Comparison of ENCODE assay signal across 1 cellular context in the genomic region with DNA sequence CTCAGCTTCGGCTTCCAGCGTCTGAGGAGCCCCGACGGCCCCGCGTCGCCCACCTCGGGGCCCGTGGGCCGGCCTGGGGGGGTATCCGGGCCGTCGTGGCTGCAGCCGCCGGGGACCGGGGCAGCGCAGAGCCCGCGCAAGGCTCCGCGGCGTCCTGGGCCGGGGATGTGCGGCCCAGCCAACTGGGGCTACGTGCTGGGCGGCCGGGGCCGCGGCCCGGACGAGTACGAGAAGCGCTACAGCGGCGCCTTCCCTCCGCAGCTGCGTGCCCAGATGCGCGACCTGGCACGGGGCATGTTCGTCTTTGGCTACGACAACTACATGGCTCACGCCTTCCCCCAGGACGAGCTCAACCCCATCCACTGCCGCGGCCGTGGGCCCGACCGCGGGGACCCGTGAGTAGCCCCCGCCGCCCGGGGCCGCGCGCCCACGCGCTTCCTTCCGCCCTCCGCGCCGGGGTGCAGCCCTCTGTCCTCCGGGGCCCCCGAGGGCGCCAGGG.
TF ChIP-seq lines count a peak whose summit lies in the region.

No MANE protein-coding gene starts in this region.

TF ChIP-seq in GM12878, 131 proteins besides CTCF, POLR2A, EP300 and RAD21 (continues in another document):
- TF ChIP-seq, protein P1, sequence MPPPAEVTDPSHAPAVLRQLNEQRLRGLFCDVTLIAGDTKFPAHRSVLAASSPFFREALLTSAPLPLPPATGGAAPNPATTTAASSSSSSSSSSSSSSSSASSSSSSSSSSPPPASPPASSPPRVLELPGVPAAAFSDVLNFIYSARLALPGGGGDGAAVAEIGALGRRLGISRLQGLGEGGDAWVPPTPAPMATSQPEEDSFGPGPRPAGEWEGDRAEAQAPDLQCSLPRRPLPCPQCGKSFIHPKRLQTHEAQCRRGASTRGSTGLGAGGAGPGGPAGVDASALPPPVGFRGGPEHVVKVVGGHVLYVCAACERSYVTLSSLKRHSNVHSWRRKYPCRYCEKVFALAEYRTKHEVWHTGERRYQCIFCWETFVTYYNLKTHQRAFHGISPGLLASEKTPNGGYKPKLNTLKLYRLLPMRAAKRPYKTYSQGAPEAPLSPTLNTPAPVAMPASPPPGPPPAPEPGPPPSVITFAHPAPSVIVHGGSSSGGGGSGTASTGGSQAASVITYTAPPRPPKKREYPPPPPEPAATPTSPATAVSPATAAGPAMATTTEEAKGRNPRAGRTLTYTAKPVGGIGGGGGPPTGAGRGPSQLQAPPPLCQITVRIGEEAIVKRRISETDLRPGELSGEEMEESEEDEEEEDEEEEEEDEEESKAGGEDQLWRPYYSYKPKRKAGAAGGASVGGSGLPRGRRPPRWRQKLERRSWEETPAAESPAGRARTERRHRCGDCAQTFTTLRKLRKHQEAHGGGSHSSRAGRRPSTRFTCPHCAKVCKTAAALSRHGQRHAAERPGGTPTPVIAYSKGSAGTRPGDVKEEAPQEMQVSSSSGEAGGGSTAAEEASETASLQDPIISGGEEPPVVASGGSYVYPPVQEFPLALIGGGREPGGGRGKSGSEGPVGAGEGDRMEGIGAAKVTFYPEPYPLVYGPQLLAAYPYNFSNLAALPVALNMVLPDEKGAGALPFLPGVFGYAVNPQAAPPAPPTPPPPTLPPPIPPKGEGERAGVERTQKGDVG (CRISPR knock-in tag; IDR thresholded peaks at IDR 0.05), result no peak
- no peak for TF ChIP-seq HDAC6 (IDR thresholded peaks at IDR 0.05; ENCODE audit: unreplicated experiment)
- TF ChIP-seq LARP7 (IDR thresholded peaks at IDR 0.05), result peak; percentile 91
- TF ChIP-seq, protein P2, sequence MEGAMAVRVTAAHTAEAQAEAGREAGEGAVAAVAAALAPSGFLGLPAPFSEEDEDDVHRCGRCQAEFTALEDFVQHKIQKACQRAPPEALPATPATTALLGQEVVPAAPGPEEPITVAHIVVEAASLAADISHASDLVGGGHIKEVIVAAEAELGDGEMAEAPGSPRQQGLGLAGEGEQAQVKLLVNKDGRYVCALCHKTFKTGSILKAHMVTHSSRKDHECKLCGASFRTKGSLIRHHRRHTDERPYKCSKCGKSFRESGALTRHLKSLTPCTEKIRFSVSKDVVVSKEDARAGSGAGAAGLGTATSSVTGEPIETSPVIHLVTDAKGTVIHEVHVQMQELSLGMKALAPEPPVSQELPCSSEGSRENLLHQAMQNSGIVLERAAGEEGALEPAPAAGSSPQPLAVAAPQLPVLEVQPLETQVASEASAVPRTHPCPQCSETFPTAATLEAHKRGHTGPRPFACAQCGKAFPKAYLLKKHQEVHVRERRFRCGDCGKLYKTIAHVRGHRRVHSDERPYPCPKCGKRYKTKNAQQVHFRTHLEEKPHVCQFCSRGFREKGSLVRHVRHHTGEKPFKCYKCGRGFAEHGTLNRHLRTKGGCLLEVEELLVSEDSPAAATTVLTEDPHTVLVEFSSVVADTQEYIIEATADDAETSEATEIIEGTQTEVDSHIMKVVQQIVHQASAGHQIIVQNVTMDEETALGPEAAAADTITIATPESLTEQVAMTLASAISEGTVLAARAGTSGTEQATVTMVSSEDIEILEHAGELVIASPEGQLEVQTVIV (IDR thresholded peaks at IDR 0.05; ENCODE audit: borderline replicate concordance, partially characterized antibody), result no peak
- TF ChIP-seq CHD2 (IDR thresholded peaks at IDR 0.05; ENCODE audit: borderline replicate concordance, low read depth, low read length), result 0 out of 2 replicates have a peak, but pooled peaks have one; percentile 33
- TF ChIP-seq CBX3 (IDR thresholded peaks at IDR 0.05; ENCODE audit: borderline replicate concordance, low read depth), result no peak
- no peak for TF ChIP-seq NR2C2 (IDR thresholded peaks at IDR 0.05; ENCODE audit: borderline replicate concordance, control insufficient read depth, insufficient read length, low read depth)
- TF ChIP-seq, protein P3, sequence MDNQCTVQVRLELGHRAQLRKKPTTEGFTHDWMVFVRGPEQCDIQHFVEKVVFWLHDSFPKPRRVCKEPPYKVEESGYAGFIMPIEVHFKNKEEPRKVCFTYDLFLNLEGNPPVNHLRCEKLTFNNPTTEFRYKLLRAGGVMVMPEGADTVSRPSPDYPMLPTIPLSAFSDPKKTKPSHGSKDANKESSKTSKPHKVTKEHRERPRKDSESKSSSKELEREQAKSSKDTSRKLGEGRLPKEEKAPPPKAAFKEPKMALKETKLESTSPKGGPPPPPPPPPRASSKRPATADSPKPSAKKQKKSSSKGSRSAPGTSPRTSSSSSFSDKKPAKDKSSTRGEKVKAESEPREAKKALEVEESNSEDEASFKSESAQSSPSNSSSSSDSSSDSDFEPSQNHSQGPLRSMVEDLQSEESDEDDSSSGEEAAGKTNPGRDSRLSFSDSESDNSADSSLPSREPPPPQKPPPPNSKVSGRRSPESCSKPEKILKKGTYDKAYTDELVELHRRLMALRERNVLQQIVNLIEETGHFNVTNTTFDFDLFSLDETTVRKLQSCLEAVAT (IDR thresholded peaks at IDR 0.05), result no peak
- TF ChIP-seq, protein P4, sequence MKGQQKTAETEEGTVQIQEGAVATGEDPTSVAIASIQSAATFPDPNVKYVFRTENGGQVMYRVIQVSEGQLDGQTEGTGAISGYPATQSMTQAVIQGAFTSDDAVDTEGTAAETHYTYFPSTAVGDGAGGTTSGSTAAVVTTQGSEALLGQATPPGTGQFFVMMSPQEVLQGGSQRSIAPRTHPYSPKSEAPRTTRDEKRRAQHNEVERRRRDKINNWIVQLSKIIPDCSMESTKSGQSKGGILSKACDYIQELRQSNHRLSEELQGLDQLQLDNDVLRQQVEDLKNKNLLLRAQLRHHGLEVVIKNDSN (IDR thresholded peaks at IDR 0.05; ENCODE audit: borderline replicate concordance, extremely low read length, insufficient read depth, low read depth, low read length), result no peak
- TF ChIP-seq, protein P5, sequence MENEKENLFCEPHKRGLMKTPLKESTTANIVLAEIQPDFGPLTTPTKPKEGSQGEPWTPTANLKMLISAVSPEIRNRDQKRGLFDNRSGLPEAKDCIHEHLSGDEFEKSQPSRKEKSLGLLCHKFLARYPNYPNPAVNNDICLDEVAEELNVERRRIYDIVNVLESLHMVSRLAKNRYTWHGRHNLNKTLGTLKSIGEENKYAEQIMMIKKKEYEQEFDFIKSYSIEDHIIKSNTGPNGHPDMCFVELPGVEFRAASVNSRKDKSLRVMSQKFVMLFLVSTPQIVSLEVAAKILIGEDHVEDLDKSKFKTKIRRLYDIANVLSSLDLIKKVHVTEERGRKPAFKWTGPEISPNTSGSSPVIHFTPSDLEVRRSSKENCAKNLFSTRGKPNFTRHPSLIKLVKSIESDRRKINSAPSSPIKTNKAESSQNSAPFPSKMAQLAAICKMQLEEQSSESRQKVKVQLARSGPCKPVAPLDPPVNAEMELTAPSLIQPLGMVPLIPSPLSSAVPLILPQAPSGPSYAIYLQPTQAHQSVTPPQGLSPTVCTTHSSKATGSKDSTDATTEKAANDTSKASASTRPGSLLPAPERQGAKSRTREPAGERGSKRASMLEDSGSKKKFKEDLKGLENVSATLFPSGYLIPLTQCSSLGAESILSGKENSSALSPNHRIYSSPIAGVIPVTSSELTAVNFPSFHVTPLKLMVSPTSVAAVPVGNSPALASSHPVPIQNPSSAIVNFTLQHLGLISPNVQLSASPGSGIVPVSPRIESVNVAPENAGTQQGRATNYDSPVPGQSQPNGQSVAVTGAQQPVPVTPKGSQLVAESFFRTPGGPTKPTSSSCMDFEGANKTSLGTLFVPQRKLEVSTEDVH (IDR thresholded peaks at IDR 0.05; ENCODE audit: low read depth, partially characterized antibody), result no peak
- 0 out of 2 replicates have a peak, but pooled peaks have one; percentile 28 for TF ChIP-seq MAX (IDR thresholded peaks at IDR 0.05; ENCODE audit: low read depth, low read length)
- peak; percentile 54; the same call in 1 of the 2 replicates for TF ChIP-seq GABPA (IDR thresholded peaks at IDR 0.05; ENCODE audit: low read depth)
- TF ChIP-seq TCF3 (IDR thresholded peaks at IDR 0.05; ENCODE audit: borderline replicate concordance, insufficient read depth, low read depth, low read length), result 0 out of 2 replicates have a peak, but pooled peaks have one; percentile 15
- TF ChIP-seq PML (IDR thresholded peaks at IDR 0.05; ENCODE audit: low read length), result no peak
- no peak for TF ChIP-seq IKZF2 (IDR thresholded peaks at IDR 0.05)
- TF ChIP-seq ASH2L (IDR thresholded peaks at IDR 0.05; ENCODE audit: borderline replicate concordance, low read depth), result no peak
- no peak for TF ChIP-seq RAD51 (IDR thresholded peaks at IDR 0.05)
- no peak for TF ChIP-seq ZSCAN29 (IDR thresholded peaks at IDR 0.05)
- peak in 1 of 2 experiments; percentile 95; a peak in 2 of 3 replicates for TF ChIP-seq EGR1 (IDR thresholded peaks at IDR 0.05; ENCODE audit: borderline replicate concordance in 1 of 2, low read depth in 2 of 2, low read length in 2 of 2)
- TF ChIP-seq PAX5 (IDR thresholded peaks at IDR 0.05; ENCODE audit: borderline replicate concordance, low read depth, low read length), result 0 out of 2 replicates have a peak, but pooled peaks have one; percentile 37
- TF ChIP-seq ETV6 (conservative IDR thresholded peaks at IDR 0.05 in 1 of 2, IDR thresholded peaks at IDR 0.05 in 1 of 2; ENCODE audit: borderline replicate concordance in 1 of 2, low read depth in 1 of 2), result no peak
- no peak for TF ChIP-seq NFIC (IDR thresholded peaks at IDR 0.05; ENCODE audit: low read depth, low read length)
- TF ChIP-seq, protein P6, sequence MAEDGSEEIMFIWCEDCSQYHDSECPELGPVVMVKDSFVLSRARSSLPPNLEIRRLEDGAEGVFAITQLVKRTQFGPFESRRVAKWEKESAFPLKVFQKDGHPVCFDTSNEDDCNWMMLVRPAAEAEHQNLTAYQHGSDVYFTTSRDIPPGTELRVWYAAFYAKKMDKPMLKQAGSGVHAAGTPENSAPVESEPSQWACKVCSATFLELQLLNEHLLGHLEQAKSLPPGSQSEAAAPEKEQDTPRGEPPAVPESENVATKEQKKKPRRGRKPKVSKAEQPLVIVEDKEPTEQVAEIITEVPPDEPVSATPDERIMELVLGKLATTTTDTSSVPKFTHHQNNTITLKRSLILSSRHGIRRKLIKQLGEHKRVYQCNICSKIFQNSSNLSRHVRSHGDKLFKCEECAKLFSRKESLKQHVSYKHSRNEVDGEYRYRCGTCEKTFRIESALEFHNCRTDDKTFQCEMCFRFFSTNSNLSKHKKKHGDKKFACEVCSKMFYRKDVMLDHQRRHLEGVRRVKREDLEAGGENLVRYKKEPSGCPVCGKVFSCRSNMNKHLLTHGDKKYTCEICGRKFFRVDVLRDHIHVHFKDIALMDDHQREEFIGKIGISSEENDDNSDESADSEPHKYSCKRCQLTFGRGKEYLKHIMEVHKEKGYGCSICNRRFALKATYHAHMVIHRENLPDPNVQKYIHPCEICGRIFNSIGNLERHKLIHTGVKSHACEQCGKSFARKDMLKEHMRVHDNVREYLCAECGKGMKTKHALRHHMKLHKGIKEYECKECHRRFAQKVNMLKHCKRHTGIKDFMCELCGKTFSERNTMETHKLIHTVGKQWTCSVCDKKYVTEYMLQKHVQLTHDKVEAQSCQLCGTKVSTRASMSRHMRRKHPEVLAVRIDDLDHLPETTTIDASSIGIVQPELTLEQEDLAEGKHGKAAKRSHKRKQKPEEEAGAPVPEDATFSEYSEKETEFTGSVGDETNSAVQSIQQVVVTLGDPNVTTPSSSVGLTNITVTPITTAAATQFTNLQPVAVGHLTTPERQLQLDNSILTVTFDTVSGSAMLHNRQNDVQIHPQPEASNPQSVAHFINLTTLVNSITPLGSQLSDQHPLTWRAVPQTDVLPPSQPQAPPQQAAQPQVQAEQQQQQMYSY (CRISPR knock-in tag; IDR thresholded peaks at IDR 0.05), result no peak
- TF ChIP-seq SREBF2 (IDR thresholded peaks at IDR 0.05; ENCODE audit: low read length), result no peak
- peak; percentile 87 for TF ChIP-seq DPF2 (IDR thresholded peaks at IDR 0.05)
- no peak for TF ChIP-seq HDGF (IDR thresholded peaks at IDR 0.05)
- TF ChIP-seq SIN3A (IDR thresholded peaks at IDR 0.05; ENCODE audit: low read depth, low read length), result no peak
- TF ChIP-seq POLR2AphosphoS2 (IDR thresholded peaks at IDR 0.05; ENCODE audit: low read depth, low read length), result no peak
- TF ChIP-seq TAF1 (IDR thresholded peaks at IDR 0.05; ENCODE audit: borderline replicate concordance, low read depth, low read length), result peak; percentile 53; the same call in 1 of the 2 replicates
- TF ChIP-seq CHD4 (IDR thresholded peaks at IDR 0.05), result no peak
- TF ChIP-seq GATAD2B (conservative IDR thresholded peaks at IDR 0.05; ENCODE audit: low read depth), result 0 out of 2 replicates have a peak, but pooled peaks have one; percentile 85
- 0 out of 2 replicates have a peak, but pooled peaks have one; percentile 64 for TF ChIP-seq ZNF207 (IDR thresholded peaks at IDR 0.05; ENCODE audit: borderline replicate concordance)
- TF ChIP-seq, protein P7, sequence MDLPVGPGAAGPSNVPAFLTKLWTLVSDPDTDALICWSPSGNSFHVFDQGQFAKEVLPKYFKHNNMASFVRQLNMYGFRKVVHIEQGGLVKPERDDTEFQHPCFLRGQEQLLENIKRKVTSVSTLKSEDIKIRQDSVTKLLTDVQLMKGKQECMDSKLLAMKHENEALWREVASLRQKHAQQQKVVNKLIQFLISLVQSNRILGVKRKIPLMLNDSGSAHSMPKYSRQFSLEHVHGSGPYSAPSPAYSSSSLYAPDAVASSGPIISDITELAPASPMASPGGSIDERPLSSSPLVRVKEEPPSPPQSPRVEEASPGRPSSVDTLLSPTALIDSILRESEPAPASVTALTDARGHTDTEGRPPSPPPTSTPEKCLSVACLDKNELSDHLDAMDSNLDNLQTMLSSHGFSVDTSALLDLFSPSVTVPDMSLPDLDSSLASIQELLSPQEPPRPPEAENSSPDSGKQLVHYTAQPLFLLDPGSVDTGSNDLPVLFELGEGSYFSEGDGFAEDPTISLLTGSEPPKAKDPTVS (IDR thresholded peaks at IDR 0.05; ENCODE audit: low read depth, low read length), result no peak
- no peak for TF ChIP-seq KLF5 (IDR thresholded peaks at IDR 0.05; ENCODE audit: partially characterized antibody)
- TF ChIP-seq POLR2AphosphoS5 (IDR thresholded peaks at IDR 0.05; ENCODE audit: low read length), result peak; percentile 64; the same call in 1 of the 2 replicates
- TF ChIP-seq BHLHE40 (IDR thresholded peaks at IDR 0.05; ENCODE audit: borderline replicate concordance in 1 of 2, low read depth in 2 of 2, low read length in 1 of 2), result peak; percentile 76 to 89
- TF ChIP-seq BCLAF1 (IDR thresholded peaks at IDR 0.05), result no peak
- TF ChIP-seq STAT3 (IDR thresholded peaks at IDR 0.05; ENCODE audit: low read depth, low read length), result no peak
